ENCODE assay signal across 21 cellular contexts in genomic region chr9:106602354-106602753, GRCh38.
"Had no signal": no experiment of that assay in that cellular context is flagged by ENCODE, and none has a peak within 500 bp of the region (broad histone marks: within the 10 kb centered on the region; RNA-seq: fewer than 3 reads in every experiment).

No MANE protein-coding gene starts in this region.

- H3K4me3 ChIP-seq: coronary artery, gastroesophageal sphincter, neural progenitor cell, psoas muscle, right lobe of liver, testis, transverse colon had no signal

- H3K36me3 Mint-ChIP-seq: stimulated activated naive B cell treated with anti-CD40 and anti-IgM and Interleukin-4, amounts not matched to agents 10 μg/mL and 1 μg/mL and 100 μg/mL, for 72 hours had no signal

- H3K4me1 Mint-ChIP-seq: endodermal cell; natural killer cell; neural progenitor cell; stimulated activated naive B cell treated with anti-CD40 and anti-IgM and Interleukin-4, amounts not matched to agents 10 μg/mL and 1 μg/mL and 100 μg/mL, for 72 hours; stimulated activated naive CD8-positive, alpha-beta T cell treated with anti-CD3 and anti-CD28 coated beads, Interleukin-15, amount 100 ng/mL, for 72 hours had no signal

- ATAC-seq: gastroesophageal sphincter; left cardiac atrium; natural killer cell; psoas muscle; right lobe of liver; stimulated activated naive CD8-positive, alpha-beta T cell treated with anti-CD3 and anti-CD28 coated beads, Interleukin-15, amount 100 ng/mL, for 72 hours had no signal

- H3K4me1 ChIP-seq: gastroesophageal sphincter, neural progenitor cell, parathyroid adenoma, psoas muscle, right lobe of liver, testis, transverse colon had no signal

- H3K27me3 Mint-ChIP-seq: stimulated activated naive B cell treated with anti-CD40 and anti-IgM and Interleukin-4, amounts not matched to agents 10 μg/mL and 1 μg/mL and 100 μg/mL, for 72 hours; stimulated activated naive CD8-positive, alpha-beta T cell treated with anti-CD3 and anti-CD28 coated beads, Interleukin-15, amount 100 ng/mL, for 72 hours had no signal

- DNase-seq: central memory CD4-positive, alpha-beta T cell; effector CD4-positive, alpha-beta T cell; endodermal cell; glutamatergic neuron; kidney; left cardiac atrium; natural killer cell; occipital lobe; psoas muscle; retina; right lobe of liver; stimulated activated CD4-positive, alpha-beta T cell treated with anti-CD3 and anti-CD28 coated beads, Interleukin-1b, Interleukin-23, amount 100 ng/mL, for 48 hours; stimulated activated CD4-positive, alpha-beta T cell treated with anti-CD3 and anti-CD28 coated beads, Interleukin-4, amount 100 ng/mL, for 4 hours; stimulated activated naive B cell treated with anti-CD40 and anti-IgM and Interleukin-4, amounts not matched to agents 10 μg/mL and 1 μg/mL and 100 μg/mL, for 72 hours; stimulated activated naive CD8-positive, alpha-beta T cell treated with anti-CD3 and anti-CD28 coated beads, Interleukin-15, amount 100 ng/mL, for 72 hours; testis; transverse colon had no signal

- H3K27me3 ChIP-seq: gastroesophageal sphincter, neural progenitor cell, right lobe of liver, testis, transverse colon had no signal

- H3K27ac ChIP-seq: coronary artery, gastroesophageal sphincter, neural progenitor cell, parathyroid adenoma, psoas muscle, right lobe of liver, testis, transverse colon had no signal

- H3K4me3 Mint-ChIP-seq: endodermal cell; natural killer cell; neural progenitor cell; stimulated activated naive B cell treated with anti-CD40 and anti-IgM and Interleukin-4, amounts not matched to agents 10 μg/mL and 1 μg/mL and 100 μg/mL, for 72 hours; stimulated activated naive CD8-positive, alpha-beta T cell treated with anti-CD3 and anti-CD28 coated beads, Interleukin-15, amount 100 ng/mL, for 72 hours had no signal

- H3K4me2 ChIP-seq: neural progenitor cell had no signal

- H2AFZ ChIP-seq: neural progenitor cell, parathyroid adenoma had no signal

- H3K36me3 ChIP-seq: gastroesophageal sphincter, neural progenitor cell, right lobe of liver, transverse colon had no signal

- H3K9ac ChIP-seq: neural progenitor cell, parathyroid adenoma had no signal

- H3K27ac Mint-ChIP-seq: endodermal cell; natural killer cell; neural progenitor cell; stimulated activated naive B cell treated with anti-CD40 and anti-IgM and Interleukin-4, amounts not matched to agents 10 μg/mL and 1 μg/mL and 100 μg/mL, for 72 hours; stimulated activated naive CD8-positive, alpha-beta T cell treated with anti-CD3 and anti-CD28 coated beads, Interleukin-15, amount 100 ng/mL, for 72 hours had no signal

- H3K79me2 ChIP-seq: parathyroid adenoma had no signal

- H3K9me3 ChIP-seq: gastroesophageal sphincter, psoas muscle, right lobe of liver, testis, transverse colon had no signal
